In the genomic region with DNA sequence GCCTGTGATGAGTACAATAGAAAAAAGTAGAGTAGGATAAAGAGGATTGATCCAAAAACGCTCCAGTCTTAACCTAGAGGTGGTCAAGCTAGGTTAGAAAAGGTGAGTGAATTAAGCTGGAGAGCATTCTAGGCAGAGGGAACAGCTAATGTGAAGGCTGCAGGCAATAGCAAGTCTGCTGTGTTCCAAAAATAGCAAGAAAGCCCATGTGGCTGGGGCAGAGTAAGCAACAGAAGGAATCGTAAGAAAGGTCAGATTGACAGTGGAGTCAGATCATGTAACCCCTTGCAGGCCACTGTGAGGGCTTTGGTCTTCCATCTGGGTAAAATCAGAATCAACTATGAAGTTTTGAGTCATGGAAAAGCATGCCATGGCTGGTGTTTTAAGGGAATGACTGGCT, we compare ENCODE assay signal across 25 cellular contexts.
"Had no signal": no experiment of that assay in that cellular context is flagged by ENCODE, and none has a peak within 500 bp of the region (broad histone marks: within the 10 kb centered on the region; RNA-seq: fewer than 3 reads in every experiment).

No MANE protein-coding gene starts in this region.

- DNase-seq: naive thymus-derived CD8-positive, alpha-beta T cell; nephron progenitor cell; nucleus accumbens; pancreas; retina; right lobe of liver; sigmoid colon; small intestine; stimulated activated CD4-positive, alpha-beta T cell treated with anti-CD3 and anti-CD28 coated beads, Interleukin-15, amount 100 ng/mL, for 24 hours; stimulated activated CD4-positive, alpha-beta T cell treated with anti-CD3 and anti-CD28 coated beads, Interleukin-2, amount 100 ng/mL, for 24 hours; stimulated activated CD4-positive, alpha-beta T cell treated with anti-CD3 and anti-CD28 coated beads, Interleukin-2, amount 100 ng/mL, for 48 hours; stimulated activated CD4-positive, alpha-beta T cell treated with anti-CD3 and anti-CD28 coated beads, Interleukin-4, amount 100 ng/mL, for 24 hours; stimulated activated naive B cell treated with anti-CD40 and anti-IgM and Interleukin-4, amounts not matched to agents 10 μg/mL and 1 μg/mL and 100 μg/mL, for 72 hours; stimulated activated naive CD4-positive, alpha-beta T cell treated with Interleukin-2 at 50 U/mL for 16 hours; substantia nigra; testis; tibial artery; transverse colon; upper lobe of right lung; uterus had no signal

- H3K9me3 Mint-ChIP-seq: nephron progenitor cell; neural crest cell; stimulated activated naive B cell treated with anti-CD40 and anti-IgM and Interleukin-4, amounts not matched to agents 10 μg/mL and 1 μg/mL and 100 μg/mL, for 72 hours; type B pancreatic cell had no signal

- H3K36me3 Mint-ChIP-seq: natural killer cell treated with Interleukin-12 subunit alpha and Interleukin-12 subunit beta and Interleukin-15 and Interleukin-18, amount 100 ng/mL, for 72 hours; stimulated activated effector memory CD8-positive, alpha-beta T cell treated with anti-CD3 and anti-CD28 coated beads, Interleukin-12 subunit alpha, Interleukin-12 subunit beta, amount 100 ng/mL, for 72 hours; stimulated activated naive B cell treated with anti-CD40 and anti-IgM and Interleukin-4, amounts not matched to agents 10 μg/mL and 1 μg/mL and 100 μg/mL, for 72 hours; type B pancreatic cell had no signal

- H3K4me3 Mint-ChIP-seq: naive thymus-derived CD8-positive, alpha-beta T cell; natural killer cell treated with Interleukin-12 subunit alpha and Interleukin-12 subunit beta and Interleukin-15 and Interleukin-18, amount 100 ng/mL, for 72 hours; nephron progenitor cell; neural crest cell; stimulated activated effector memory CD8-positive, alpha-beta T cell treated with anti-CD3 and anti-CD28 coated beads, Interleukin-12 subunit alpha, Interleukin-12 subunit beta, amount 100 ng/mL, for 72 hours; stimulated activated naive B cell treated with anti-CD40 and anti-IgM and Interleukin-4, amounts not matched to agents 10 μg/mL and 1 μg/mL and 100 μg/mL, for 72 hours; stimulated activated naive CD8-positive, alpha-beta T cell treated with anti-CD3 and anti-CD28 coated beads, Interleukin-15, Interleukin-2, amounts not matched to agents 100 ng/mL and 50 ng/mL, for 24 hours; type B pancreatic cell had no signal

- ATAC-seq: naive thymus-derived CD8-positive, alpha-beta T cell; natural killer cell treated with Interleukin-12 subunit alpha and Interleukin-12 subunit beta and Interleukin-15 and Interleukin-18, amount 100 ng/mL, for 72 hours; pancreas; right lobe of liver; stimulated activated effector memory CD8-positive, alpha-beta T cell treated with anti-CD3 and anti-CD28 coated beads, Interleukin-12 subunit alpha, Interleukin-12 subunit beta, amount 100 ng/mL, for 72 hours; stimulated activated naive B cell treated with anti-CD40 and anti-IgM and Interleukin-4, amounts not matched to agents 10 μg/mL and 1 μg/mL and 100 μg/mL, for 72 hours; upper lobe of right lung had no signal

- H3K27me3 Mint-ChIP-seq: natural killer cell treated with Interleukin-12 subunit alpha and Interleukin-12 subunit beta and Interleukin-15 and Interleukin-18, amount 100 ng/mL, for 72 hours; stimulated activated naive B cell treated with anti-CD40 and anti-IgM and Interleukin-4, amounts not matched to agents 10 μg/mL and 1 μg/mL and 100 μg/mL, for 72 hours; type B pancreatic cell had no signal

- H3K27ac Mint-ChIP-seq: naive thymus-derived CD8-positive, alpha-beta T cell; natural killer cell treated with Interleukin-12 subunit alpha and Interleukin-12 subunit beta and Interleukin-15 and Interleukin-18, amount 100 ng/mL, for 72 hours; nephron progenitor cell; stimulated activated effector memory CD8-positive, alpha-beta T cell treated with anti-CD3 and anti-CD28 coated beads, Interleukin-12 subunit alpha, Interleukin-12 subunit beta, amount 100 ng/mL, for 72 hours; stimulated activated naive B cell treated with anti-CD40 and anti-IgM and Interleukin-4, amounts not matched to agents 10 μg/mL and 1 μg/mL and 100 μg/mL, for 72 hours; stimulated activated naive CD8-positive, alpha-beta T cell treated with anti-CD3 and anti-CD28 coated beads, Interleukin-15, Interleukin-2, amounts not matched to agents 100 ng/mL and 50 ng/mL, for 24 hours; type B pancreatic cell had no signal

- H3K4me1 Mint-ChIP-seq: naive thymus-derived CD8-positive, alpha-beta T cell; nephron progenitor cell; stimulated activated effector memory CD8-positive, alpha-beta T cell treated with anti-CD3 and anti-CD28 coated beads, Interleukin-12 subunit alpha, Interleukin-12 subunit beta, amount 100 ng/mL, for 72 hours; stimulated activated naive B cell treated with anti-CD40 and anti-IgM and Interleukin-4, amounts not matched to agents 10 μg/mL and 1 μg/mL and 100 μg/mL, for 72 hours had no signal
